ENCODE assay signal across 1 cellular context in the genomic region with DNA sequence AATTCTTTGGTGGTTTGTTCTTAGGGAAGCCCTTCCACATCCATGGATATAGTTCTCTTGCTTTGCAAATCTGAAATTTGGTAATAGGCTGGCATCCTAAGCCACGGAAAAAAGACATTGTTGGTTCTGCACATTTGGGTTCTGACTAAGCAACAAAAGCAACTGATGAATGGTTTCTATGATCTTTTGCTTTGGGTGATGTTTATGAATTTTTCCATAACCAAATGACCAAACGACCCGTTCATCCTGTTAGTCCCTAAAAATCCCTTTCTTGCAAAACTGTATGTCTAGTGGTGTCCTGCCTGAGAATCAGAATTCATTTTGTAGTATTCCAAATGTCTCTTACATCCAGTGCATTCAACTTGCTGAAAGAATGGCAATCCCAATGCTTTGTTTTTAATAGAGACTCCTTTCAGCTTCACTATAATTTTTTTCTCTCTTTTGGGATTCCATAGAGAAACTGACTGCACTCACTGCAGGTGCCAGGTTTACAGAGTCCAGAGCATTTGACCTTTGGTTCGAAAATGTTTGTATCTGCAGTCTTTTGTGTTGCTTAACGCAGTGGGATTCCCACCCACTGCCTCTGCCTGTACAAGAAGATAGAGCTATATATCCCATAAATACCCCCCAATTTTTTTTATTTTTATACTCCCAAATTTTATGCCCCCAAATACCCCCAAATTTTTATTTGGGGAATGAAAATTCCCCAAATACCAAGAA.
TF ChIP-seq lines count a peak whose summit lies in the region.

No MANE protein-coding gene starts in this region.

TF ChIP-seq in liver, 16 proteins besides CTCF, POLR2A, EP300 and RAD21 (continued from another document):
- TF ChIP-seq, protein P1, sequence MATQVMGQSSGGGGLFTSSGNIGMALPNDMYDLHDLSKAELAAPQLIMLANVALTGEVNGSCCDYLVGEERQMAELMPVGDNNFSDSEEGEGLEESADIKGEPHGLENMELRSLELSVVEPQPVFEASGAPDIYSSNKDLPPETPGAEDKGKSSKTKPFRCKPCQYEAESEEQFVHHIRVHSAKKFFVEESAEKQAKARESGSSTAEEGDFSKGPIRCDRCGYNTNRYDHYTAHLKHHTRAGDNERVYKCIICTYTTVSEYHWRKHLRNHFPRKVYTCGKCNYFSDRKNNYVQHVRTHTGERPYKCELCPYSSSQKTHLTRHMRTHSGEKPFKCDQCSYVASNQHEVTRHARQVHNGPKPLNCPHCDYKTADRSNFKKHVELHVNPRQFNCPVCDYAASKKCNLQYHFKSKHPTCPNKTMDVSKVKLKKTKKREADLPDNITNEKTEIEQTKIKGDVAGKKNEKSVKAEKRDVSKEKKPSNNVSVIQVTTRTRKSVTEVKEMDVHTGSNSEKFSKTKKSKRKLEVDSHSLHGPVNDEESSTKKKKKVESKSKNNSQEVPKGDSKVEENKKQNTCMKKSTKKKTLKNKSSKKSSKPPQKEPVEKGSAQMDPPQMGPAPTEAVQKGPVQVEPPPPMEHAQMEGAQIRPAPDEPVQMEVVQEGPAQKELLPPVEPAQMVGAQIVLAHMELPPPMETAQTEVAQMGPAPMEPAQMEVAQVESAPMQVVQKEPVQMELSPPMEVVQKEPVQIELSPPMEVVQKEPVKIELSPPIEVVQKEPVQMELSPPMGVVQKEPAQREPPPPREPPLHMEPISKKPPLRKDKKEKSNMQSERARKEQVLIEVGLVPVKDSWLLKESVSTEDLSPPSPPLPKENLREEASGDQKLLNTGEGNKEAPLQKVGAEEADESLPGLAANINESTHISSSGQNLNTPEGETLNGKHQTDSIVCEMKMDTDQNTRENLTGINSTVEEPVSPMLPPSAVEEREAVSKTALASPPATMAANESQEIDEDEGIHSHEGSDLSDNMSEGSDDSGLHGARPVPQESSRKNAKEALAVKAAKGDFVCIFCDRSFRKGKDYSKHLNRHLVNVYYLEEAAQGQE (IDR thresholded peaks at IDR 0.05) = peak; percentile 38
- no peak for TF ChIP-seq NR2F2 (IDR thresholded peaks at IDR 0.05)
- TF ChIP-seq, protein P2, sequence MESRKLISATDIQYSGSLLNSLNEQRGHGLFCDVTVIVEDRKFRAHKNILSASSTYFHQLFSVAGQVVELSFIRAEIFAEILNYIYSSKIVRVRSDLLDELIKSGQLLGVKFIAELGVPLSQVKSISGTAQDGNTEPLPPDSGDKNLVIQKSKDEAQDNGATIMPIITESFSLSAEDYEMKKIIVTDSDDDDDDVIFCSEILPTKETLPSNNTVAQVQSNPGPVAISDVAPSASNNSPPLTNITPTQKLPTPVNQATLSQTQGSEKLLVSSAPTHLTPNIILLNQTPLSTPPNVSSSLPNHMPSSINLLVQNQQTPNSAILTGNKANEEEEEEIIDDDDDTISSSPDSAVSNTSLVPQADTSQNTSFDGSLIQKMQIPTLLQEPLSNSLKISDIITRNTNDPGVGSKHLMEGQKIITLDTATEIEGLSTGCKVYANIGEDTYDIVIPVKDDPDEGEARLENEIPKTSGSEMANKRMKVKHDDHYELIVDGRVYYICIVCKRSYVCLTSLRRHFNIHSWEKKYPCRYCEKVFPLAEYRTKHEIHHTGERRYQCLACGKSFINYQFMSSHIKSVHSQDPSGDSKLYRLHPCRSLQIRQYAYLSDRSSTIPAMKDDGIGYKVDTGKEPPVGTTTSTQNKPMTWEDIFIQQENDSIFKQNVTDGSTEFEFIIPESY (IDR thresholded peaks at IDR 0.05) = no peak
- TF ChIP-seq HNF4G (IDR thresholded peaks at IDR 0.05) = peak; percentile 47
- peak; percentile 74 for TF ChIP-seq SP1 (IDR thresholded peaks at IDR 0.05)
- peak; percentile 89 to 92 for TF ChIP-seq HNF4A (conservative IDR thresholded peaks at IDR 0.05)
- peak; percentile 43 to 71 for TF ChIP-seq RXRA (IDR thresholded peaks at IDR 0.05)
- no peak for TF ChIP-seq GABPA (IDR thresholded peaks at IDR 0.05 in 1 of 2, conservative IDR thresholded peaks at IDR 0.05 in 1 of 2)
- TF ChIP-seq, protein P3, sequence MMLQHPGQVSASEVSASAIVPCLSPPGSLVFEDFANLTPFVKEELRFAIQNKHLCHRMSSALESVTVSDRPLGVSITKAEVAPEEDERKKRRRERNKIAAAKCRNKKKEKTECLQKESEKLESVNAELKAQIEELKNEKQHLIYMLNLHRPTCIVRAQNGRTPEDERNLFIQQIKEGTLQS (IDR thresholded peaks at IDR 0.05) = no peak
- TF ChIP-seq, protein P4, sequence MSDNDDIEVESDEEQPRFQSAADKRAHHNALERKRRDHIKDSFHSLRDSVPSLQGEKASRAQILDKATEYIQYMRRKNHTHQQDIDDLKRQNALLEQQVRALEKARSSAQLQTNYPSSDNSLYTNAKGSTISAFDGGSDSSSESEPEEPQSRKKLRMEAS (IDR thresholded peaks at IDR 0.05) = no peak
- no peak for TF ChIP-seq TAF1 (conservative IDR thresholded peaks at IDR 0.05)
- no peak for TF ChIP-seq FOXA1 (IDR thresholded peaks at IDR 0.05)
- TF ChIP-seq EGR1 (IDR thresholded peaks at IDR 0.05; ENCODE audit: low read depth in 2 of 2) = no peak
